ENCODE assay signal across 24 cellular contexts in the genomic region with DNA sequence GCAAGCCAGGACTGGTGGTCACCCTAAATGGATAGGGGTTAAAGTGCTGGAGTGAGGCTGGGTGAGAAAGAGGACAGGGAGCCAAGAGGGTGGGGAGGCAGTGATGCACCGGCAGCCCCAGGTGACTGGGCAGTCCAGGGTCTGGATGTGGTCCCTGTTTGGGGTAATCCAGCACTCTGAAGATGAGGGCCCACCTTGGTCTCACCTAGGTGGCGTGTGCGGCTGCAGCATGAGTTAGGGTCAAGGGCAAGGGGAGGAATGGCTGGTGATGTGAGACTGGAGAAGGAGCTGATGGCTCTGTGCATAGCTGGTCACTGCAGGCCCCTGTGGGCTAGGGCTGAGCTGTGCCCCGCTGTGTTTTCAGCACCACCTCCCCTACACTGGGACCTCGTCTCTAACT. TPM values are rescaled to one million over a fixed set of nuclear protein-coding genes. Genes with fewer than 3 reads are reported as not detected.
DNase-seq lines count a peak whose midpoint lies in the region; ATAC-seq and TF ChIP-seq lines count a peak whose summit lies in the region.
"Had no signal": no experiment of that assay in that cellular context is flagged by ENCODE, and none has a peak within 500 bp of the region (broad histone marks: within the 10 kb centered on the region; RNA-seq: fewer than 3 reads in every experiment).

No MANE protein-coding gene starts in this region.

- H3K9me3 ChIP-seq in Loucy (ENCODE audit: insufficient read depth, low read depth, low read length), result peaks cover 6% of the 10 kb centered on the region; the same call in 1 of the 2 replicates
- H3K9me3 ChIP-seq in neuronal stem cell (replicated peaks in 1 of 2; ENCODE audit: control insufficient read depth in 2 of 2, insufficient read depth in 1 of 2, low read depth in 1 of 2, low read length in 2 of 2), result peaks cover 2 to 16% of the 10 kb centered on the region in 2 donors
- H3K9me3 ChIP-seq in vagina, result no peaks in the 10 kb centered on the region
- H3K9me3 ChIP-seq: SJCRH30 had no signal

- H3K27me3 ChIP-seq in Loucy (ENCODE audit: insufficient read depth, low read length, poor library complexity, severe bottlenecking) (no peaks in the 10 kb centered on the region), neuronal stem cell (ENCODE audit: control insufficient read depth in 3 of 3, insufficient read depth in 3 of 3, low read depth in 1 of 3, low read length in 3 of 3) (no peaks in the 10 kb centered on the region), vagina (no peaks in the 10 kb centered on the region)
- H3K27me3 ChIP-seq: BLaER1, SJCRH30 had no signal

- H3K27me3 Mint-ChIP-seq in central memory CD8-positive, alpha-beta T cell, result no peaks in the 10 kb centered on the region
- H3K27me3 Mint-ChIP-seq in activated naive CD4-positive, alpha-beta T cell treated with anti-CD3 and anti-CD28 coated beads for 36 hours (ENCODE audit: low read depth), result no peaks in the 10 kb centered on the region
- no peaks in the 10 kb centered on the region for H3K27me3 Mint-ChIP-seq in stimulated activated naive CD8-positive, alpha-beta T cell treated with anti-CD3 and anti-CD28 coated beads, Interleukin-15, amount 100 ng/mL, for 72 hours

- no CpG with 5 or more reads among the region's 5 CpGs for WGBS in neuronal stem cell (ENCODE audit: extremely low coverage in 2 of 2, insufficient read length in 2 of 2, insufficient replicate concordance in 1 of 2), 2 donors

- CTCF ChIA-PET in activated naive CD4-positive, alpha-beta T cell treated with anti-CD3 and anti-CD28 coated beads for 36 hours (lab: Charles Lee), result interaction anchor here (0.8 to 5.3 kb wide), 11 partner anchors 9 to 166 kb away, joined by 3 to 30 read pairs (median 3); a partner anchor contains a TSS

- no peaks in the 10 kb centered on the region for H3K9me2 ChIP-seq in Loucy (replicated peaks; ENCODE audit: low read depth, low read length)

- H3K9ac ChIP-seq in Loucy (ENCODE audit: low read depth, low read length, poor library complexity, severe bottlenecking) (peak overlapping the region; percentile 29), neuronal stem cell (ENCODE audit: low read depth, low read length, poor library complexity) (peak overlapping the region; percentile 38)
- H3K9ac ChIP-seq: BLaER1, GM23248 had no signal

- H3K79me1 ChIP-seq in neuronal stem cell (ENCODE audit: low read depth, low read length), result peaks cover 2% of the 10 kb centered on the region

- H2AFZ ChIP-seq in Loucy (ENCODE audit: low read length) (no peak overlapping the region), neuronal stem cell (ENCODE audit: low read length) (no peak overlapping the region)
- H2AFZ ChIP-seq: GM23248 had no signal

- H3K23ac ChIP-seq in neuronal stem cell (ENCODE audit: low read depth, low read length, poor library complexity), result no peak overlapping the region

- peaks cover 4% of the 10 kb centered on the region; the same call in 1 of the 2 replicates for H3F3A ChIP-seq in Loucy (ENCODE audit: low read depth)

- H2BK15ac ChIP-seq in neuronal stem cell (ENCODE audit: low read length), result no peak overlapping the region

- DNase-seq in central memory CD8-positive, alpha-beta T cell (ENCODE audit: low spot score in 2 of 2), result no peak
- DNase-seq in neuronal stem cell (ENCODE audit: low spot score) (no peak), vagina (ENCODE audit: extremely low spot score in 2 of 2) (no peak), NOMO-1 (lab: John Stamatoyannopoulos, UW; ENCODE audit: unreplicated experiment in 2 of 2) (no peak)
- DNase-seq in activated naive CD4-positive, alpha-beta T cell treated with anti-CD3 and anti-CD28 coated beads for 36 hours, result no peak
- DNase-seq in stimulated activated naive CD8-positive, alpha-beta T cell treated with anti-CD3 and anti-CD28 coated beads, Interleukin-15, amount 100 ng/mL, for 72 hours, result no peak
- DNase-seq: Calu3; CD8-positive, alpha-beta memory T cell; DMS153; GM23248; HCEC 1CT; MM.1S; NCI-H1048; NCI-H1436; NCI-H187 treated with DMSO at 0.1 percent for 48 hours; NCI-H2107; NCI-H446 treated with DMSO at 0.1 percent for 48 hours; NCI-H69; SJCRH30 had no signal

- no peak overlapping the region for H2BK12ac ChIP-seq in neuronal stem cell (ENCODE audit: low read length)

- H3K27ac ChIP-seq in neuronal stem cell (replicated peaks; ENCODE audit: low read length) (no peak overlapping the region), vagina (peak overlapping the region; percentile 96)
- H3K27ac ChIP-seq: BLaER1, GM23248, SJCRH30 had no signal

- H3K4me2 ChIP-seq in Loucy (ENCODE audit: low read depth, low read length, poor library complexity, severe bottlenecking) (peak overlapping the region; percentile 82), neuronal stem cell (ENCODE audit: insufficient read depth, low read length, poor library complexity, severe bottlenecking) (no peak overlapping the region)
- H3K4me2 ChIP-seq: BLaER1 had no signal

- peaks cover 21% of the 10 kb centered on the region for H3K4me1 ChIP-seq in Loucy (ENCODE audit: insufficient read depth, low read length, poor library complexity, severe bottlenecking)
- peaks cover 2 to 8% of the 10 kb centered on the region in 2 donors for H3K4me1 ChIP-seq in neuronal stem cell (ENCODE audit: control insufficient read depth in 2 of 2, insufficient read depth in 1 of 2, low read depth in 1 of 2, low read length in 2 of 2)
- H3K4me1 ChIP-seq in vagina, result peaks cover 36% of the 10 kb centered on the region
- H3K4me1 ChIP-seq: SJCRH30 had no signal

- H2BK120ac ChIP-seq in neuronal stem cell (ENCODE audit: low read depth, low read length), result no peak overlapping the region

- no peak overlapping the region for H4K91ac ChIP-seq in neuronal stem cell (ENCODE audit: low read depth, low read length, poor library complexity)

- H4K8ac ChIP-seq in neuronal stem cell (ENCODE audit: low read depth, low read length), result no peak overlapping the region

- peaks cover 4% of the 10 kb centered on the region for H3K9me3 Mint-ChIP-seq in central memory CD8-positive, alpha-beta T cell
- peaks cover 12% of the 10 kb centered on the region for H3K9me3 Mint-ChIP-seq in activated naive CD4-positive, alpha-beta T cell treated with anti-CD3 and anti-CD28 coated beads for 36 hours
- peaks cover 9 to 12% of the 10 kb centered on the region in 2 donors for H3K9me3 Mint-ChIP-seq in stimulated activated naive CD8-positive, alpha-beta T cell treated with anti-CD3 and anti-CD28 coated beads, Interleukin-15, amount 100 ng/mL, for 72 hours

- no peak overlapping the region for H3K18ac ChIP-seq in neuronal stem cell (ENCODE audit: low read length)

- H2AK5ac ChIP-seq in neuronal stem cell (ENCODE audit: low read depth, low read length), result peak overlapping the region; percentile 5

- intact Hi-C loops in vagina (cut with DNase I), result loop anchor here (5.0 kb wide), 1 partner anchor 163 kb away; no protein-coding TSS in a partner anchor
- intact Hi-C loops in activated naive CD4-positive, alpha-beta T cell treated with anti-CD3 and anti-CD28 coated beads for 36 hours (cut with micrococcal nuclease), result no loop called here

- peak overlapping the region; percentile 49 for H3K27ac Mint-ChIP-seq in central memory CD8-positive, alpha-beta T cell (ENCODE audit: low read depth)
- H3K27ac Mint-ChIP-seq in activated naive CD4-positive, alpha-beta T cell treated with anti-CD3 and anti-CD28 coated beads for 36 hours, result no peak overlapping the region
- H3K27ac Mint-ChIP-seq in stimulated activated naive CD8-positive, alpha-beta T cell treated with anti-CD3 and anti-CD28 coated beads, Interleukin-15, amount 100 ng/mL, for 72 hours, result no peak overlapping the region

- H3K36me3 Mint-ChIP-seq in central memory CD8-positive, alpha-beta T cell (ENCODE audit: insufficient read depth), result peaks cover 7% of the 10 kb centered on the region
- H3K36me3 Mint-ChIP-seq in activated naive CD4-positive, alpha-beta T cell treated with anti-CD3 and anti-CD28 coated beads for 36 hours (ENCODE audit: low read depth), result peaks cover 17% of the 10 kb centered on the region

- no peak for ATAC-seq in central memory CD8-positive, alpha-beta T cell (replicated peaks; ENCODE audit: extremely low read depth, poor library complexity, severe bottlenecking)
- ATAC-seq in stimulated activated naive CD8-positive, alpha-beta T cell treated with anti-CD3 and anti-CD28 coated beads, Interleukin-15, amount 100 ng/mL, for 72 hours, result no peak
- ATAC-seq: Panc1 had no signal

- no peaks in the 10 kb centered on the region; the same call in 1 of the 2 replicates for H3K36me3 ChIP-seq in Loucy (ENCODE audit: insufficient read depth, low read length)
- peaks cover 0 to 13% of the 10 kb centered on the region in 2 donors for H3K36me3 ChIP-seq in neuronal stem cell (replicated peaks in 1 of 2; ENCODE audit: control insufficient read depth in 2 of 2, insufficient read depth in 2 of 2, low read length in 2 of 2)
- H3K36me3 ChIP-seq in vagina, result peaks cover 0 to 6% of the 10 kb centered on the region in 2 donors
- H3K36me3 ChIP-seq: BLaER1, SJCRH30 had no signal

- TF ChIP-seq CTCF in Loucy (conservative IDR thresholded peaks at IDR 0.05; ENCODE audit: low read length) (no peak), vagina (IDR thresholded peaks at IDR 0.05) (no peak)

- no peak overlapping the region for H3K14ac ChIP-seq in neuronal stem cell (ENCODE audit: low read length)

- H3K4me3 ChIP-seq in Loucy (ENCODE audit: low read length, poor library complexity, severe bottlenecking), result no peak overlapping the region
- H3K4me3 ChIP-seq in neuronal stem cell (ENCODE audit: low read length in 2 of 2), result no peak overlapping the region
- H3K4me3 ChIP-seq in vagina, result no peak overlapping the region
- H3K4me3 ChIP-seq: BLaER1, GM23248, SJCRH30 had no signal

- peaks cover 11% of the 10 kb centered on the region for H4K20me1 ChIP-seq in Loucy (ENCODE audit: insufficient read depth, low read length, poor library complexity, severe bottlenecking)
- H4K20me1 ChIP-seq: BLaER1 had no signal

- no peak overlapping the region for H3K4ac ChIP-seq in neuronal stem cell (ENCODE audit: low read length)

- peaks cover 51% of the 10 kb centered on the region for H3K4me1 Mint-ChIP-seq in central memory CD8-positive, alpha-beta T cell
- peaks cover 28% of the 10 kb centered on the region for H3K4me1 Mint-ChIP-seq in activated naive CD4-positive, alpha-beta T cell treated with anti-CD3 and anti-CD28 coated beads for 36 hours (ENCODE audit: low read depth)
- peaks cover 56% of the 10 kb centered on the region for H3K4me1 Mint-ChIP-seq in stimulated activated naive CD8-positive, alpha-beta T cell treated with anti-CD3 and anti-CD28 coated beads, Interleukin-15, amount 100 ng/mL, for 72 hours

- H3K79me2 ChIP-seq in Loucy (ENCODE audit: insufficient read depth, low read length), result peaks cover 29% of the 10 kb centered on the region

- H2BK5ac ChIP-seq in neuronal stem cell (ENCODE audit: low read length), result no peak overlapping the region

- H3K4me3 Mint-ChIP-seq in central memory CD8-positive, alpha-beta T cell, result no peak overlapping the region
- no peak overlapping the region for H3K4me3 Mint-ChIP-seq in activated naive CD4-positive, alpha-beta T cell treated with anti-CD3 and anti-CD28 coated beads for 36 hours
- H3K4me3 Mint-ChIP-seq in stimulated activated naive CD8-positive, alpha-beta T cell treated with anti-CD3 and anti-CD28 coated beads, Interleukin-15, amount 100 ng/mL, for 72 hours, result no peak overlapping the region

- TF ChIP-seq POLR2A in vagina (IDR thresholded peaks at IDR 0.05), result no peak

RNA-seq across cellular contexts. Expression of a gene that starts 1.6 kb away (rescaled TPM):
- 22.9 TPM for polyA plus RNA-seq in neuronal stem cell (2013, experiment 1 of 2)
- 21.6 TPM for polyA plus RNA-seq in neuronal stem cell (2013, experiment 2 of 2)
- total RNA-seq in vagina, result 122 TPM
- 10 to 100 TPM; 10.3 to 11.5 TPM for total RNA-seq in activated naive CD4-positive, alpha-beta T cell treated with anti-CD3 and anti-CD28 coated beads for 36 hours

RNA-seq across cellular contexts. Expression of a gene that starts 18.0 kb away (rescaled TPM):
- 0.46 TPM for polyA plus RNA-seq in neuronal stem cell (2013, experiment 1 of 2)
- polyA plus RNA-seq in neuronal stem cell (2013, experiment 2 of 2), result 0.64 TPM
- total RNA-seq in vagina, result 3.7 TPM
- total RNA-seq in activated naive CD4-positive, alpha-beta T cell treated with anti-CD3 and anti-CD28 coated beads for 36 hours, result under 1 TPM in 1 of 2 experiments, not detected in 1; 0.57 TPM
- total RNA-seq: G401, GM23248, LHCN-M2, SJCRH30 had no signal
- polyA plus RNA-seq: CD8-positive, alpha-beta memory T cell had no signal

RNA-seq across cellular contexts. Expression of a gene that starts 18.4 kb away (rescaled TPM):
- 7.2 TPM for polyA plus RNA-seq in neuronal stem cell (2013, experiment 1 of 2)
- polyA plus RNA-seq in neuronal stem cell (2013, experiment 2 of 2), result 7.5 TPM
- 830 TPM for total RNA-seq in vagina
- 1 to 10 TPM; 1.4 to 1.5 TPM for total RNA-seq in activated naive CD4-positive, alpha-beta T cell treated with anti-CD3 and anti-CD28 coated beads for 36 hours

RNA-seq across cellular contexts. Expression of a gene that starts 19.5 kb away (rescaled TPM):
- 26.6 TPM for polyA plus RNA-seq in neuronal stem cell (2013, experiment 1 of 2)
- 26.6 TPM for polyA plus RNA-seq in neuronal stem cell (2013, experiment 2 of 2)
- 46.2 TPM for total RNA-seq in vagina
- total RNA-seq in activated naive CD4-positive, alpha-beta T cell treated with anti-CD3 and anti-CD28 coated beads for 36 hours, result 10 to 100 TPM; 18.3 to 21.8 TPM

RNA-seq across cellular contexts. Expression of a gene that starts 50.1 kb away (rescaled TPM):
- polyA plus RNA-seq in neuronal stem cell (2013, experiment 1 of 2), result 1.7 TPM
- polyA plus RNA-seq in neuronal stem cell (2013, experiment 2 of 2), result 2.0 TPM
- 541 TPM for total RNA-seq in vagina
- total RNA-seq in activated naive CD4-positive, alpha-beta T cell treated with anti-CD3 and anti-CD28 coated beads for 36 hours, result 1 to 10 TPM; 2.2 to 3.1 TPM
- polyA plus RNA-seq: CD8-positive, alpha-beta memory T cell had no signal

Comparison
In these comparisons a context has a peak if more than half of its experiments do, and no peak if none do; other contexts are left out.
1. RNA of a gene that starts 18.4 kb away (total RNA-seq): 830 TPM in vagina (single experiment); 1.4 to 1.5 TPM in activated naive CD4-positive, alpha-beta T cell treated with anti-CD3 and anti-CD28 coated beads for 36 hours; every median in the first group is over 100 times any median in the second.